1 cellular context compared by ENCODE assay signal in the genomic region with DNA sequence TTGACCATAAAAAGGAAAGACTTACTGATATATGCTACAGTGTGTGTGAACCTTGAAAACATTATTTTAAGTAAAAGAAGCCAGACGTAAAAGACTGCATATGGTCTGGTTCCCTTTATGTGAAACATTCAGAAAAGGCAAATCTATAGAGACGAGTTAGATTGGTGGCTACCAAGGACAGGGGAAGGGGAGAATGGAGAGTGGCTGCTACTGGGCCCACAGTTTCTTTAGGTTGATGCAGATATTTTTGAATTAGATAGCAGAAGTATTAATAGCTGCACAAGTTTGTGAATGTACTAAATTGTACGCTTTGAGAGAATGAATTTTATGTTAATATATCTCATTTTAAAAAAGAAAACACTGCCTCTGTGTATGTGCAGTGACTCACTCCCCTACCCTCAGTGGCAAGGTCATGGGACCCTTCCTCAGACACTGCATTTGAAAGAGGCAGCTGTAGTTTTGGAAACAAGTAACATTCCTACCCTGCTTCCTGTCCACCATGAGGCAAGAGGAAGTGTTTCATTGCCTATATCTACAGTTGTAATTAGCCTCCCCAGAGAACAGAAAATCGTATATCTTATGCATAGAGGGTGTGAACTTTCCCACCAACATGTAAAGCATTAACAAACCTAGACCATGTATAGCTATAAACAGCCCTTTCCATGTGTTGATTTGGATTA.
TF ChIP-seq lines count a peak whose summit lies in the region.

No MANE protein-coding gene starts in this region.

TF ChIP-seq in IMR-90, 13 proteins besides CTCF, POLR2A, EP300 and RAD21:
- TF ChIP-seq NFE2L2 (IDR thresholded peaks at IDR 0.05; ENCODE audit: low read depth, low read length), result no peak
- TF ChIP-seq SMC3 (IDR thresholded peaks at IDR 0.05; ENCODE audit: low read depth, low read length), result no peak
- TF ChIP-seq MAZ (IDR thresholded peaks at IDR 0.05; ENCODE audit: borderline replicate concordance, low read depth, low read length), result no peak
- TF ChIP-seq CHD1 (IDR thresholded peaks at IDR 0.05; ENCODE audit: low read depth, low read length), result no peak
- no peak for TF ChIP-seq FOS (IDR thresholded peaks at IDR 0.05; ENCODE audit: low read depth, low read length)
- TF ChIP-seq RFX5 (IDR thresholded peaks at IDR 0.05; ENCODE audit: low read depth, low read length), result no peak
- TF ChIP-seq MXI1 (IDR thresholded peaks at IDR 0.05; ENCODE audit: borderline replicate concordance, low read depth, low read length), result no peak
- TF ChIP-seq MAFK (IDR thresholded peaks at IDR 0.05; ENCODE audit: low read depth, low read length), result no peak
- no peak for TF ChIP-seq RCOR1 (IDR thresholded peaks at IDR 0.05; ENCODE audit: insufficient replicate concordance, low read length)
- TF ChIP-seq, protein P1, sequence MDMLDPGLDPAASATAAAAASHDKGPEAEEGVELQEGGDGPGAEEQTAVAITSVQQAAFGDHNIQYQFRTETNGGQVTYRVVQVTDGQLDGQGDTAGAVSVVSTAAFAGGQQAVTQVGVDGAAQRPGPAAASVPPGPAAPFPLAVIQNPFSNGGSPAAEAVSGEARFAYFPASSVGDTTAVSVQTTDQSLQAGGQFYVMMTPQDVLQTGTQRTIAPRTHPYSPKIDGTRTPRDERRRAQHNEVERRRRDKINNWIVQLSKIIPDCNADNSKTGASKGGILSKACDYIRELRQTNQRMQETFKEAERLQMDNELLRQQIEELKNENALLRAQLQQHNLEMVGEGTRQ (IDR thresholded peaks at IDR 0.05; ENCODE audit: low read depth, low read length), result no peak
